9 cellular contexts compared by ENCODE assay signal in the genomic region with DNA sequence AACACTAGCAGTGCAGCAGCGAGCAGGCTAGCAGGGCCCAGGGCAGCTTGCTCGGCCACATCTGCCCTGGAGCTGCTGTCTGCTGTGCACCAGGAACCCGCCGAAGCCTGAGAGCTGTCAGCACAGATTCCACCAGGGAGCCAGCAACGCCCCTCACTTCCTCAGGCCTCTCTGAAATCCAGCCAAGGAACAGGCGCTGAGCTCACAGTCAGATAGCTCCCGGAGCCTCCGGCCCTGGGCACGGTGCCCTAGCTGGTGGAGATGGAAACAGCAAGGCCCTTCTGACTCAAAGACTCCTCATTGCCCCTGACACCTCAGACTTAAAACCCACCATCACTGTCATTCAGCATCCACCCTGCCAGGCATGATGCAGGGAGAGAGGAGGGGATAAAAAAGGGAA.
DNase-seq lines count a peak whose midpoint lies in the region; ATAC-seq and TF ChIP-seq lines count a peak whose summit lies in the region.
"Had no signal": no experiment of that assay in that cellular context is flagged by ENCODE, and none has a peak within 500 bp of the region (broad histone marks: within the 10 kb centered on the region; RNA-seq: fewer than 3 reads in every experiment).

No MANE protein-coding gene starts in this region.

- intact Hi-C loops in gastrocnemius medialis (cut with DNase I; ENCODE audit: low total_unique reads) = no loop called here

- no peak overlapping the region for H3K4me3 ChIP-seq in gastrocnemius medialis

- no peaks in the 10 kb centered on the region for H3K27me3 ChIP-seq in gastrocnemius medialis

- TF ChIP-seq CTCF in gastrocnemius medialis (IDR thresholded peaks at IDR 0.05 in 4 of 5, conservative IDR thresholded peaks at IDR 0.05 in 1 of 5) = no peak

- DNase-seq in GOT3 (lab: John Stamatoyannopoulos, UW) = peak; percentile 76
- peak; percentile 88 for DNase-seq in astrocyte of the hippocampus (ENCODE audit: low read depth, low spot score)
- DNase-seq in hepatic stellate cell (ENCODE audit: low spot score) = peak; percentile 44
- peak; percentile 35 to 60 for DNase-seq in gastrocnemius medialis
- DNase-seq in activated gamma-delta T cell (lab: John Stamatoyannopoulos, UW) = no peak
- no peak for DNase-seq in SHP77 treated with DMSO at 0.1 percent for 48 hours (lab: John Stamatoyannopoulos, UW)
- DNase-seq in NOMO-1 (lab: John Stamatoyannopoulos, UW; ENCODE audit: unreplicated experiment in 2 of 2) = no peak
- DNase-seq: activated CD4-positive, alpha-beta T cell treated with anti-CD3 and anti-CD28 coated beads, Interleukin-2, amount 50 U/mL, for 1 hour had no signal

- no peaks in the 10 kb centered on the region for H3K36me3 ChIP-seq in gastrocnemius medialis

- no peak for TF ChIP-seq POLR2A in gastrocnemius medialis (IDR thresholded peaks at IDR 0.05)

- H3K9me3 ChIP-seq in gastrocnemius medialis = no peaks in the 10 kb centered on the region

- ATAC-seq in gastrocnemius medialis (peak in 1 of 2 donors; percentile 26), HG03439 (IDR thresholded peaks at IDR 0.05; ENCODE audit: unreplicated experiment) (no peak)

- H3K27ac ChIP-seq in gastrocnemius medialis = no peak overlapping the region

- peaks cover 9 to 13% of the 10 kb centered on the region in 2 donors for H3K4me1 ChIP-seq in gastrocnemius medialis

- in situ Hi-C loops in gastrocnemius medialis (cut with MboI; ENCODE audit: low sequenced_read_pairs in 4 of 4) = loop anchor here in 1 of 4 donors (25.0 kb wide), 1 partner anchor 587 kb away; no protein-coding TSS in a partner anchor

Comparison
In these comparisons a context has a peak if more than half of its experiments do, and no peak if none do; other contexts are left out.
1. DNase-seq: peak in GOT3 (single experiment), astrocyte of the hippocampus (single experiment), hepatic stellate cell (single experiment) and gastrocnemius medialis (2 of 2); none in activated gamma-delta T cell (single experiment), SHP77 treated with DMSO at 0.1 percent for 48 hours (single experiment) and NOMO-1 (0 of 2).